14 cellular contexts compared by ENCODE assay signal in genomic region chr18:61822879-61823278, GRCh38.
"Had no signal": no experiment of that assay in that cellular context is flagged by ENCODE, and none has a peak within 500 bp of the region (broad histone marks: within the 10 kb centered on the region; RNA-seq: fewer than 3 reads in every experiment).

No MANE protein-coding gene starts in this region.

- H3K9me3 Mint-ChIP-seq: nephron had no signal

- H3K27me3 Mint-ChIP-seq: progenitor cell of endocrine pancreas had no signal

- H3K4me1 Mint-ChIP-seq: nephron had no signal

- ATAC-seq: left colon, pancreas had no signal

- DNase-seq: cortex of kidney; effector CD8-positive, alpha-beta T cell; foreskin melanocyte; hippocampal formation; left colon; occipital lobe; pancreas; right cardiac atrium; stimulated activated CD4-positive, alpha-beta T cell treated with anti-CD3 and anti-CD28 coated beads, Interleukin-2, amount 100 ng/mL, for 48 hours; stimulated activated naive CD4-positive, alpha-beta T cell treated with Interleukin-2 at 50 U/mL for 16 hours; trophoblast cell had no signal

- H3K27ac Mint-ChIP-seq: mesothelial cell of epicardium, nephron, progenitor cell of endocrine pancreas had no signal

- H3K4me3 Mint-ChIP-seq: mesothelial cell of epicardium, nephron had no signal
